Comparison of ENCODE assay signal across 1 cellular context in genomic region chr14:91415794-91416743, GRCh38.
TF ChIP-seq lines count a peak whose summit lies in the region.

No MANE protein-coding gene starts in this region.

TF ChIP-seq in HCT116, 20 proteins besides CTCF, POLR2A, EP300 and RAD21 (continued from another document):
- TF ChIP-seq ATF3 (IDR thresholded peaks at IDR 0.05), result no peak
- no peak for TF ChIP-seq ELF1 (IDR thresholded peaks at IDR 0.05; ENCODE audit: borderline replicate concordance, low read depth)
- no peak for TF ChIP-seq CBX3 (IDR thresholded peaks at IDR 0.05; ENCODE audit: low read depth)
- no peak for TF ChIP-seq ZFX (IDR thresholded peaks at IDR 0.05)
- no peak for TF ChIP-seq ZBTB33 (IDR thresholded peaks at IDR 0.05; ENCODE audit: extremely low read depth, insufficient replicate concordance, low read length)
- TF ChIP-seq JUND (IDR thresholded peaks at IDR 0.05), result no peak
- no peak for TF ChIP-seq SRF (IDR thresholded peaks at IDR 0.05; ENCODE audit: low read depth)
- TF ChIP-seq YY1 (IDR thresholded peaks at IDR 0.05; ENCODE audit: extremely low read depth, insufficient replicate concordance, low read depth, low read length), result no peak
- no peak for TF ChIP-seq POLR2AphosphoS5 (IDR thresholded peaks at IDR 0.05; ENCODE audit: low read depth, low read length)
- no peak for TF ChIP-seq EZH2phosphoT487 (IDR thresholded peaks at IDR 0.05; ENCODE audit: borderline replicate concordance)
- no peak for TF ChIP-seq FOSL1 (IDR thresholded peaks at IDR 0.05; ENCODE audit: low read depth)
- TF ChIP-seq EGR1 (IDR thresholded peaks at IDR 0.05; ENCODE audit: low read depth), result no peak
